ENCODE assay signal across 15 cellular contexts in the genomic region with DNA sequence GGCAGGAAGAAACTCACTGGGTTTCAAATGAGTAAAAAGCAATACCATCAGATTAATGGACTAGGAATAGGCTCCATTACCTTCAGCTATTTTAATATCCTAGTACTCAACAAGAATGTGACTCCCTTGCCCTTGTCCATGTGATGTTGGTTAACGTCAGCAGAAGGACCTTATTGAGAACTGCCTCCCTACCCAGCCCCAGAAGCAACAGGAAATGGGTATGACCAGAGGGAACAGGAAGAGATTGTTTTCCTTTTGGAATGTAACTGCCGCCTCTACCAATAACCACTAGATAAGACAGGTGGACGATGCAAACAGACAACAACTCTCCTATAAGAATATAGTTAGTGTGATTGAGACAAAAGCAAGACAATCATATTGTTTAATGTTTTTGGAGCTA. TPM values are rescaled to one million over a fixed set of nuclear protein-coding genes. Genes with fewer than 3 reads are reported as not detected.
DNase-seq lines count a peak whose midpoint lies in the region; ATAC-seq, FAIRE-seq and TF ChIP-seq lines count a peak whose summit lies in the region.
"Had no signal": no experiment of that assay in that cellular context is flagged by ENCODE, and none has a peak within 500 bp of the region (broad histone marks: within the 10 kb centered on the region; RNA-seq: fewer than 3 reads in every experiment).

No MANE protein-coding gene starts in this region.

- peak overlapping the region; percentile 34 for H3K4me2 ChIP-seq in endothelial cell of umbilical vein (ENCODE audit: insufficient read depth, low read length)

- peaks cover 27% of the 10 kb centered on the region for H3K4me1 ChIP-seq in endothelial cell of umbilical vein (ENCODE audit: control insufficient read depth, extremely low read depth, insufficient read depth, low read length)
- H3K4me1 ChIP-seq in left lung: no peaks in the 10 kb centered on the region
- H3K4me1 ChIP-seq: parathyroid adenoma, transverse colon had no signal

- H3K27me3 ChIP-seq in endothelial cell of umbilical vein (ENCODE audit: control insufficient read depth in 2 of 2, insufficient read depth in 2 of 2, low read length in 2 of 2): no peaks in the 10 kb centered on the region
- no peaks in the 10 kb centered on the region for H3K27me3 ChIP-seq in left lung
- H3K27me3 ChIP-seq: transverse colon had no signal

- no peaks in the 10 kb centered on the region for H3K36me3 ChIP-seq in endothelial cell of umbilical vein (ENCODE audit: control insufficient read depth in 2 of 2, extremely low read depth in 1 of 2, insufficient read depth in 2 of 2, low read length in 2 of 2)
- no peaks in the 10 kb centered on the region for H3K36me3 ChIP-seq in left lung
- H3K36me3 ChIP-seq: transverse colon had no signal

- intact Hi-C loops in endothelial cell of umbilical vein (cut with micrococcal nuclease) (loop anchor here (1.0 to 5.0 kb wide), 2 partner anchors 45 to 747 kb away; a partner anchor contains a TSS), left lung (cut with DNase I) (no loop called here)

- peak; percentile 59 for FAIRE-seq in endothelial cell of umbilical vein (lab: Jason Lieb, UNC)

- BruUV-seq in endothelial cell of umbilical vein (replicated peaks; lab: Mats Ljungman, UMichigan): no TSS peak

- no peak overlapping the region for H3K4me3 ChIP-seq in endothelial cell of umbilical vein (replicated peaks in 1 of 3; ENCODE audit: insufficient read depth in 1 of 3, low read depth in 1 of 3, low read length in 3 of 3)
- no peak overlapping the region for H3K4me3 ChIP-seq in left lung
- H3K4me3 ChIP-seq: transverse colon had no signal

- no peaks in the 10 kb centered on the region for H4K20me1 ChIP-seq in endothelial cell of umbilical vein (replicated peaks; ENCODE audit: control insufficient read depth, extremely low read depth, insufficient read depth, low read length)

- H3K9ac ChIP-seq in endothelial cell of umbilical vein (replicated peaks; ENCODE audit: extremely low read depth, insufficient read depth, low read length): peak overlapping the region; percentile 67
- H3K9ac ChIP-seq: parathyroid adenoma had no signal

- peak overlapping the region; percentile 60 for H2AFZ ChIP-seq in endothelial cell of umbilical vein (ENCODE audit: low read depth, low read length)

- H3K9me3 ChIP-seq in endothelial cell of umbilical vein (replicated peaks; ENCODE audit: control insufficient read depth, insufficient read depth, low read length) (no peaks in the 10 kb centered on the region), left lung (no peaks in the 10 kb centered on the region)
- H3K9me3 ChIP-seq: transverse colon had no signal

- H3K27ac ChIP-seq in endothelial cell of umbilical vein (ENCODE audit: insufficient read depth, low read depth, low read length) (peak overlapping the region; percentile 93), left lung (no peak overlapping the region)
- H3K27ac ChIP-seq: parathyroid adenoma, transverse colon had no signal

- TF ChIP-seq POLR2A in endothelial cell of umbilical vein (IDR thresholded peaks at IDR 0.05; ENCODE audit: low read depth, low read length): peak; percentile 26

- POLR2A ChIA-PET in endothelial cell of umbilical vein (lab: Charles Lee): no interaction called here

- ATAC-seq in left lung: no peak

- H3K9me1 ChIP-seq in endothelial cell of umbilical vein (replicated peaks; ENCODE audit: control insufficient read depth, extremely low read depth, insufficient read depth, low read length): no peaks in the 10 kb centered on the region

- TF ChIP-seq CTCF in endothelial cell of umbilical vein (IDR thresholded peaks at IDR 0.05; ENCODE audit: extremely low read depth in 1 of 2, insufficient read depth in 1 of 2, low read depth in 1 of 2, low read length in 2 of 2) (no peak), left lung (IDR thresholded peaks at IDR 0.05) (no peak)

- DNase-seq in ELR (ENCODE audit: low read depth) (peak; percentile 94), RPMI7951 (ENCODE audit: low read depth) (peak; percentile 74), endothelial cell of umbilical vein (ENCODE audit: low read depth, low spot score) (peak; percentile 83), non-pigmented ciliary epithelial cell (ENCODE audit: low read depth) (peak; percentile 74), NCI-H524 (lab: John Stamatoyannopoulos, UW) (no peak), anterior cingulate cortex (lab: John Stamatoyannopoulos, UW) (no peak), left lung (no peak)
- no peak for DNase-seq in activated CD4-positive, alpha-beta T cell treated with anti-CD3 and anti-CD28 coated beads, Interleukin-2, amount 50 U/mL, for 4 hours
- DNase-seq: activated naive CD4-positive, alpha-beta T cell treated with anti-CD3 and anti-CD28 coated beads, Interleukin-2, amount 50 U/mL, for 16 hours; AML-193; cerebellar nuclear complex; DMS 273 treated with DMSO at 0.1 percent for 48 hours; stimulated activated CD4-positive, alpha-beta T cell treated with anti-CD3 and anti-CD28 coated beads, Interleukin-1b, Interleukin-23, amount 100 ng/mL, for 48 hours; transverse colon had no signal

- dilution Hi-C loops in endothelial cell of umbilical vein (cut with MboI; ENCODE audit: extremely low pct_ligation_motif_present, low sequenced_read_pairs): no loop called here

- no peaks in the 10 kb centered on the region for H3K79me2 ChIP-seq in endothelial cell of umbilical vein (ENCODE audit: control insufficient read depth, insufficient read depth, low read length)
- H3K79me2 ChIP-seq: parathyroid adenoma had no signal

- CTCF ChIA-PET in endothelial cell of umbilical vein (lab: Charles Lee): interaction anchor here (2.1 kb wide), 1 partner anchor 10 kb away, joined by 6 read pairs; a partner anchor contains a TSS

TF ChIP-seq in endothelial cell of umbilical vein, 7 proteins besides CTCF, POLR2A, EP300 and RAD21:
- no peak for TF ChIP-seq MYC (IDR thresholded peaks at IDR 0.05; ENCODE audit: low read depth, low read length)
- peak; percentile 77 for TF ChIP-seq POLR2AphosphoS5 (IDR thresholded peaks at IDR 0.05; ENCODE audit: insufficient read depth, low read depth, low read length)
- TF ChIP-seq, protein P1, sequence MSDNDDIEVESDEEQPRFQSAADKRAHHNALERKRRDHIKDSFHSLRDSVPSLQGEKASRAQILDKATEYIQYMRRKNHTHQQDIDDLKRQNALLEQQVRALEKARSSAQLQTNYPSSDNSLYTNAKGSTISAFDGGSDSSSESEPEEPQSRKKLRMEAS (IDR thresholded peaks at IDR 0.05; ENCODE audit: insufficient read depth, insufficient read length): no peak
- peak; percentile 9 for TF ChIP-seq JUN (IDR thresholded peaks at IDR 0.05; ENCODE audit: borderline replicate concordance, insufficient read depth, insufficient read length, low read depth)
- TF ChIP-seq EZH2 (IDR thresholded peaks at IDR 0.05; ENCODE audit: borderline replicate concordance, low read depth, low read length, severe bottlenecking): no peak
- peak; percentile 68 for TF ChIP-seq GATA2 (IDR thresholded peaks at IDR 0.05; ENCODE audit: insufficient read depth, insufficient read length, low read depth, low read length)
- peak; percentile 59 for TF ChIP-seq FOS (IDR thresholded peaks at IDR 0.05; ENCODE audit: borderline replicate concordance, insufficient read depth, low read length)

RNA-seq across cellular contexts. Expression of a gene that starts 10.4 kb away (rescaled TPM):
- 73.8 and 77.4 TPM in 2 replicates for total RNA-seq in RPMI7951 (2014; rRNA removed; shearing (Covaris generic))
- total RNA-seq in endothelial cell of umbilical vein: 8.4 and 10.5 TPM in 2 replicates
- polyA plus RNA-seq in endothelial cell of umbilical vein: 5.6 and 6.0 TPM in 2 replicates
- polyA plus RNA-seq in endothelial cell of umbilical vein (2011; cell fraction: cytosol; rRNA removed): 6.0 and 6.5 TPM in 2 replicates
- 4.1 and 5.7 TPM in 2 replicates for polyA plus RNA-seq in endothelial cell of umbilical vein (2011; cell fraction: nucleus; rRNA removed)
- 6.3 and 13.5 TPM in 2 replicates for polyA plus RNA-seq in endothelial cell of umbilical vein (2012)
- 15.3 and 17.2 TPM in 2 replicates for polyA minus RNA-seq in endothelial cell of umbilical vein
- polyA minus RNA-seq in endothelial cell of umbilical vein (2011; cell fraction: cytosol; rRNA and poly(A)+ RNA removed): not detected
- 9.5 and 14.7 TPM in 2 replicates for polyA minus RNA-seq in endothelial cell of umbilical vein (2011; cell fraction: nucleus; rRNA and poly(A)+ RNA removed)
- 10 to 100 TPM in 1 of 2 donors, 1 to 10 TPM in 1; 9.1 to 24.3 TPM for total RNA-seq in left lung

Comparison
In these comparisons a context has a peak if more than half of its experiments do, and no peak if none do; other contexts are left out.
1. DNase-seq: peak in ELR (single experiment), RPMI7951 (single experiment), endothelial cell of umbilical vein (single experiment) and non-pigmented ciliary epithelial cell (single experiment); none in NCI-H524 (0 of 2), anterior cingulate cortex (0 of 58), activated CD4-positive, alpha-beta T cell treated with anti-CD3 and anti-CD28 coated beads, Interleukin-2, amount 50 U/mL, for 4 hours (0 of 2) and left lung (0 of 2).